Comparison of ENCODE assay signal across 12 cellular contexts in the genomic region with DNA sequence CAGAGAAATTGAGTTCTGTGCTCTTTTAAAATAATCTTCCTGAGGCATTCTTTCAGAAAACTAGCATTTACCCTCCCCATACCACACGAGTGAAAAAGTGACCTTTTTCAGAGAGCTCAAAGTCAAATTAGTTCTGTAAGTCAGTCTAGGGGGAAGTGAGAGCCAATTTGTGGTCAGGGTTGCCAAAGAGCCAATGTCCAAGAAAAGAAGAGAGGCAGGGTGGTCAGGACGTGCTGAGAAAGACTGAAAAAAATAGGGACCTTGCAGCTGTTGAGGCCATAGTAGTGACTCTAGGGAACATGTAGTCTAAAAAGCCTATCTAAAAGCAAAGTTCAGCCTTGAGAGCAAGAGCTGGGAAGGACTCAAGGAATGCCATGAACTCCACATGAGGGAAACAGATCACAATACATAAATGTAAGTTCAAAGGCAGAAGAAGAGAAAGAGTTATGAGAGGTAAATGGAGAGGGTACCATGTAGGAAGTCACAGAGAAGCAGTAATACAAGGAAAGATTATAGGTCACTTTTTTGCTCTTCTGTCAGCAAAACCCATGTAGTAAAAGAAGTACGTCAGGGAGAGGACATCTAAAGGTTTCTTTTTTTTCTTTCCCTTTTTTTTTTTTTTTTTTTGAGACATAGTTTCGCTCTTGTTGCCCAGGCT.
DNase-seq lines count a peak whose midpoint lies in the region; ATAC-seq, FAIRE-seq and TF ChIP-seq lines count a peak whose summit lies in the region.
"Had no signal": no experiment of that assay in that cellular context is flagged by ENCODE, and none has a peak within 500 bp of the region (broad histone marks: within the 10 kb centered on the region; RNA-seq: fewer than 3 reads in every experiment).

No MANE protein-coding gene starts in this region.

- no peak overlapping the region for H3K4me3 Mint-ChIP-seq in chondrocyte (ENCODE audit: unreplicated experiment)
- H3K4me3 Mint-ChIP-seq: naive thymus-derived CD4-positive, alpha-beta T cell had no signal

- H4K20me1 ChIP-seq in MM.1S (ENCODE audit: insufficient read depth, low read length): no peaks in the 10 kb centered on the region

- FAIRE-seq in GM12892 (lab: Jason Lieb, UNC): peak; percentile 86

- H3K9me2 ChIP-seq in MM.1S (replicated peaks; ENCODE audit: insufficient read depth, low read length): no peaks in the 10 kb centered on the region

- no peaks in the 10 kb centered on the region for H3K27me3 Mint-ChIP-seq in chondrocyte (ENCODE audit: low read depth)
- H3K27me3 Mint-ChIP-seq: naive thymus-derived CD4-positive, alpha-beta T cell had no signal

- peaks cover 14% of the 10 kb centered on the region for H3K4me1 ChIP-seq in MM.1S (ENCODE audit: low read length)
- H3K4me1 ChIP-seq: SJCRH30 had no signal

- H3K79me2 ChIP-seq in MM.1S (ENCODE audit: low read length): no peaks in the 10 kb centered on the region

- H3K9me3 Mint-ChIP-seq in chondrocyte (ENCODE audit: low read depth): peaks cover 2% of the 10 kb centered on the region

- peak; percentile 9 for DNase-seq in GM12892 (ENCODE audit: insufficient read length)
- DNase-seq in MM.1S: peak; percentile 55
- DNase-seq in COLO668 (lab: John Stamatoyannopoulos, UW; ENCODE audit: unreplicated experiment): no peak
- no peak for DNase-seq in T1000 (lab: John Stamatoyannopoulos, UW)
- no peak for DNase-seq in chondrocyte (ENCODE audit: low spot score)
- no peak for DNase-seq in NCI-H2081 (lab: John Stamatoyannopoulos, UW)
- DNase-seq: erythroblast; GDM1; naive thymus-derived CD4-positive, alpha-beta T cell had no signal

- TF ChIP-seq CTCF in MM.1S (IDR thresholded peaks at IDR 0.05; ENCODE audit: low read length): no peak
- TF ChIP-seq CTCF in chondrocyte (IDR thresholded peaks at IDR 0.05): no peak

- H3K4me3 ChIP-seq in MM.1S (ENCODE audit: low read length): peak overlapping the region; percentile 38
- H3K4me3 ChIP-seq: SJCRH30 had no signal

- no peaks in the 10 kb centered on the region for H3K9me3 ChIP-seq in MM.1S (replicated peaks; ENCODE audit: insufficient read depth, low read length)
- H3K9me3 ChIP-seq: SJCRH30 had no signal

- no peak for TF ChIP-seq POLR2A in GM12892 (IDR thresholded peaks at IDR 0.05; ENCODE audit: low read depth, low read length)

- H3K27ac ChIP-seq in MM.1S (ENCODE audit: low read length): peak overlapping the region; percentile 37; the same call in 1 of the 2 replicates
- H3K27ac ChIP-seq: SJCRH30 had no signal

- H3K36me3 ChIP-seq in MM.1S (replicated peaks; ENCODE audit: insufficient read depth, low read length): no peaks in the 10 kb centered on the region
- H3K36me3 ChIP-seq: SJCRH30 had no signal

- peak overlapping the region; percentile 69; the same call in 1 of the 2 replicates for H2AFZ ChIP-seq in MM.1S (ENCODE audit: low read length)

- H3F3A ChIP-seq in MM.1S (ENCODE audit: insufficient read depth, low read length): peaks cover 8% of the 10 kb centered on the region; the same call in 1 of the 2 replicates

- H3K36me3 Mint-ChIP-seq in chondrocyte (ENCODE audit: low read depth): peaks cover 3% of the 10 kb centered on the region
- H3K36me3 Mint-ChIP-seq: naive thymus-derived CD4-positive, alpha-beta T cell had no signal

- H3K27me3 ChIP-seq in MM.1S (replicated peaks; ENCODE audit: insufficient read depth, low read length): no peaks in the 10 kb centered on the region
- H3K27me3 ChIP-seq: SJCRH30 had no signal

- H3K4me1 Mint-ChIP-seq in chondrocyte (ENCODE audit: low read depth): no peaks in the 10 kb centered on the region
- H3K4me1 Mint-ChIP-seq: naive thymus-derived CD4-positive, alpha-beta T cell had no signal

- H3K4me2 ChIP-seq in MM.1S (ENCODE audit: low read depth, low read length): peak overlapping the region; percentile 60

- no peak overlapping the region for H3K27ac Mint-ChIP-seq in chondrocyte (ENCODE audit: unreplicated experiment)

- 0 out of 2 replicates have a peak overlapping the region, but pooled peaks have one; percentile 6 for H3K9ac ChIP-seq in MM.1S (ENCODE audit: low read length)

- ATAC-seq in GM19463 (IDR thresholded peaks at IDR 0.05; ENCODE audit: unreplicated experiment) (peak; percentile 98), HG02938 (IDR thresholded peaks at IDR 0.05; ENCODE audit: unreplicated experiment) (peak; percentile 98)
- ATAC-seq: naive thymus-derived CD4-positive, alpha-beta T cell had no signal

Comparison
In these comparisons a context has a peak if more than half of its experiments do, and no peak if none do; other contexts are left out.
1. DNase-seq: peak in GM12892 (single experiment) and MM.1S (single experiment); none in COLO668 (single experiment), T1000 (single experiment), chondrocyte (single experiment) and NCI-H2081 (0 of 2).